Comparison of ENCODE assay signal across 1 cellular context in the genomic region with DNA sequence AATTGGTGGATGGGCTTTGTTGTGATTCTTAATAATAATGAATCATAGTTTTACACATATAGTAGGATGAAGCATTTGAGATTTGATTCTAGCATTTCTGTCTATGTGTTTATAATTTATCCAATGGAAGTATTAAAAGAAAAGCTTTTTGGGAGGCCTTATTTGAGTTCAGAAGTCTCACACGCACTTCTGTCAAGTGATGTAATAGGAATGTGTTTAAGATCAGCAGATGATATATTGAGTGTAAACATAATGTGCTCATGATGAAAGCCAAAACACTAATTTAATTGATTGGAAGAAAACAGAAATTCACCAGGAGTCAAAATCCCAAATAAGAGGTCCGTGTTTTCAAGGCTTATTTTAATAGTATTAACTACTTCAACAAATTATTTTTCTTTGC.
TF ChIP-seq lines count a peak whose summit lies in the region.

No MANE protein-coding gene starts in this region.

TF ChIP-seq in SK-N-SH, 30 proteins besides CTCF, POLR2A, EP300 and RAD21:
- TF ChIP-seq, protein P1, sequence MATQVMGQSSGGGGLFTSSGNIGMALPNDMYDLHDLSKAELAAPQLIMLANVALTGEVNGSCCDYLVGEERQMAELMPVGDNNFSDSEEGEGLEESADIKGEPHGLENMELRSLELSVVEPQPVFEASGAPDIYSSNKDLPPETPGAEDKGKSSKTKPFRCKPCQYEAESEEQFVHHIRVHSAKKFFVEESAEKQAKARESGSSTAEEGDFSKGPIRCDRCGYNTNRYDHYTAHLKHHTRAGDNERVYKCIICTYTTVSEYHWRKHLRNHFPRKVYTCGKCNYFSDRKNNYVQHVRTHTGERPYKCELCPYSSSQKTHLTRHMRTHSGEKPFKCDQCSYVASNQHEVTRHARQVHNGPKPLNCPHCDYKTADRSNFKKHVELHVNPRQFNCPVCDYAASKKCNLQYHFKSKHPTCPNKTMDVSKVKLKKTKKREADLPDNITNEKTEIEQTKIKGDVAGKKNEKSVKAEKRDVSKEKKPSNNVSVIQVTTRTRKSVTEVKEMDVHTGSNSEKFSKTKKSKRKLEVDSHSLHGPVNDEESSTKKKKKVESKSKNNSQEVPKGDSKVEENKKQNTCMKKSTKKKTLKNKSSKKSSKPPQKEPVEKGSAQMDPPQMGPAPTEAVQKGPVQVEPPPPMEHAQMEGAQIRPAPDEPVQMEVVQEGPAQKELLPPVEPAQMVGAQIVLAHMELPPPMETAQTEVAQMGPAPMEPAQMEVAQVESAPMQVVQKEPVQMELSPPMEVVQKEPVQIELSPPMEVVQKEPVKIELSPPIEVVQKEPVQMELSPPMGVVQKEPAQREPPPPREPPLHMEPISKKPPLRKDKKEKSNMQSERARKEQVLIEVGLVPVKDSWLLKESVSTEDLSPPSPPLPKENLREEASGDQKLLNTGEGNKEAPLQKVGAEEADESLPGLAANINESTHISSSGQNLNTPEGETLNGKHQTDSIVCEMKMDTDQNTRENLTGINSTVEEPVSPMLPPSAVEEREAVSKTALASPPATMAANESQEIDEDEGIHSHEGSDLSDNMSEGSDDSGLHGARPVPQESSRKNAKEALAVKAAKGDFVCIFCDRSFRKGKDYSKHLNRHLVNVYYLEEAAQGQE (IDR thresholded peaks at IDR 0.05; ENCODE audit: low read depth, low read length) = no peak
- TF ChIP-seq TAF1 (IDR thresholded peaks at IDR 0.05; ENCODE audit: borderline replicate concordance, low read depth, low read length) (no peak), SIN3A (IDR thresholded peaks at IDR 0.05; ENCODE audit: borderline replicate concordance, low read depth, low read length) (no peak), ZBTB33 (IDR thresholded peaks at IDR 0.05; ENCODE audit: borderline replicate concordance, low read depth) (no peak), PBX3 (IDR thresholded peaks at IDR 0.05) (no peak), RFX5 (IDR thresholded peaks at IDR 0.05; ENCODE audit: low read length) (no peak), FOSL2 (IDR thresholded peaks at IDR 0.05; ENCODE audit: borderline replicate concordance, low read depth) (no peak), MXI1 (IDR thresholded peaks at IDR 0.05; ENCODE audit: low read depth, low read length) (no peak), SMC3 (IDR thresholded peaks at IDR 0.05; ENCODE audit: low read depth, low read length) (no peak), NFIC (IDR thresholded peaks at IDR 0.05; ENCODE audit: borderline replicate concordance) (no peak), FOXM1 (IDR thresholded peaks at IDR 0.05; ENCODE audit: low read depth) (no peak), RXRA (IDR thresholded peaks at IDR 0.05; ENCODE audit: borderline replicate concordance, low read depth) (no peak), USF1 (IDR thresholded peaks at IDR 0.05; ENCODE audit: borderline replicate concordance, low read depth) (no peak)
- TF ChIP-seq, protein P2, sequence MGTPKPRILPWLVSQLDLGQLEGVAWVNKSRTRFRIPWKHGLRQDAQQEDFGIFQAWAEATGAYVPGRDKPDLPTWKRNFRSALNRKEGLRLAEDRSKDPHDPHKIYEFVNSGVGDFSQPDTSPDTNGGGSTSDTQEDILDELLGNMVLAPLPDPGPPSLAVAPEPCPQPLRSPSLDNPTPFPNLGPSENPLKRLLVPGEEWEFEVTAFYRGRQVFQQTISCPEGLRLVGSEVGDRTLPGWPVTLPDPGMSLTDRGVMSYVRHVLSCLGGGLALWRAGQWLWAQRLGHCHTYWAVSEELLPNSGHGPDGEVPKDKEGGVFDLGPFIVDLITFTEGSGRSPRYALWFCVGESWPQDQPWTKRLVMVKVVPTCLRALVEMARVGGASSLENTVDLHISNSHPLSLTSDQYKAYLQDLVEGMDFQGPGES (IDR thresholded peaks at IDR 0.05; ENCODE audit: low read depth, low read length) = no peak
